In genomic region chr10:45000138-45000763, GRCh38 we compare ENCODE assay signal across 8 cellular contexts. TPM values are rescaled to one million over a fixed set of nuclear protein-coding genes. Genes with fewer than 3 reads are reported as not detected.
DNase-seq lines count a peak whose midpoint lies in the region; ATAC-seq and TF ChIP-seq lines count a peak whose summit lies in the region.

No MANE protein-coding gene starts in this region.

- peaks cover 71% of the 10 kb centered on the region for H3K4me1 ChIP-seq in BLaER1
- peaks cover 7 to 49% of the 10 kb centered on the region in 2 donors for H3K4me1 ChIP-seq in ascending aorta

- intact Hi-C loops in ascending aorta (cut with DNase I) = loop anchor here (2.0 to 10.0 kb wide), 3 partner anchors 67 to 672 kb away; partner anchors contain the start of gene ZFAND4

- H3K27me3 ChIP-seq in BLaER1 (no peaks in the 10 kb centered on the region), ascending aorta (no peaks in the 10 kb centered on the region)

- H3K4me1 Mint-ChIP-seq in stimulated activated effector memory CD8-positive, alpha-beta T cell treated with anti-CD3 and anti-CD28 coated beads, Interleukin-12 subunit alpha, Interleukin-12 subunit beta, amount 100 ng/mL, for 72 hours = peaks cover 33% of the 10 kb centered on the region

- H3K9me3 Mint-ChIP-seq in stimulated activated effector memory CD8-positive, alpha-beta T cell treated with anti-CD3 and anti-CD28 coated beads, Interleukin-12 subunit alpha, Interleukin-12 subunit beta, amount 100 ng/mL, for 72 hours = peaks cover 7% of the 10 kb centered on the region

- H3K27ac ChIP-seq in BLaER1 (peak overlapping the region; percentile 98), ascending aorta (peak overlapping the region; percentile 90 to 93)

- peaks cover 16% of the 10 kb centered on the region for H4K20me1 ChIP-seq in BLaER1

- H3K36me3 ChIP-seq in BLaER1 (peaks cover 31% of the 10 kb centered on the region), ascending aorta (peaks cover 0 to 20% of the 10 kb centered on the region in 2 donors)

- H3K9ac ChIP-seq in BLaER1 = peak overlapping the region; percentile 97

- peak overlapping the region; percentile 78 for H3K4me3 Mint-ChIP-seq in stimulated activated effector memory CD8-positive, alpha-beta T cell treated with anti-CD3 and anti-CD28 coated beads, Interleukin-12 subunit alpha, Interleukin-12 subunit beta, amount 100 ng/mL, for 72 hours

- peak; percentile 3 for ATAC-seq in HG03571 (IDR thresholded peaks at IDR 0.05; ENCODE audit: unreplicated experiment)
- no peak for ATAC-seq in stimulated activated effector memory CD8-positive, alpha-beta T cell treated with anti-CD3 and anti-CD28 coated beads, Interleukin-12 subunit alpha, Interleukin-12 subunit beta, amount 100 ng/mL, for 72 hours
- no peak for ATAC-seq in HG02571 (IDR thresholded peaks at IDR 0.05; ENCODE audit: unreplicated experiment)

- DNase-seq in ascending aorta (ENCODE audit: low spot score in 2 of 2) = peak in 1 of 2 donors; percentile 88
- peak; percentile 19 for DNase-seq in iPS-NIHi11 (ENCODE audit: low spot score)
- DNase-seq in stimulated activated effector memory CD8-positive, alpha-beta T cell treated with anti-CD3 and anti-CD28 coated beads, Interleukin-12 subunit alpha, Interleukin-12 subunit beta, amount 100 ng/mL, for 72 hours (ENCODE audit: low spot score in 2 of 2) = no peak
- no peak for DNase-seq in HPDE6-E6E7 (ENCODE audit: extremely low spot score)
- DNase-seq in GDM1 (lab: John Stamatoyannopoulos, UW) = no peak

- H3K36me3 Mint-ChIP-seq in stimulated activated effector memory CD8-positive, alpha-beta T cell treated with anti-CD3 and anti-CD28 coated beads, Interleukin-12 subunit alpha, Interleukin-12 subunit beta, amount 100 ng/mL, for 72 hours = peaks cover 37% of the 10 kb centered on the region

- H3K9me3 ChIP-seq in BLaER1 (peaks cover 30% of the 10 kb centered on the region), ascending aorta (no peaks in the 10 kb centered on the region)

- peak overlapping the region; percentile 97 for H3K27ac Mint-ChIP-seq in stimulated activated effector memory CD8-positive, alpha-beta T cell treated with anti-CD3 and anti-CD28 coated beads, Interleukin-12 subunit alpha, Interleukin-12 subunit beta, amount 100 ng/mL, for 72 hours

- H3K4me3 ChIP-seq in BLaER1 (peak overlapping the region; percentile 81), ascending aorta (peak overlapping the region; percentile 74)

- no peak for TF ChIP-seq CTCF in ascending aorta (IDR thresholded peaks at IDR 0.05)

- H3K4me2 ChIP-seq in BLaER1 = peak overlapping the region; percentile 97

RNA-seq across cellular contexts. Expression of gene ZNF22, which starts 0.5 kb away (rescaled TPM):
- 1.6 TPM for total RNA-seq in ascending aorta

RNA-seq across cellular contexts. Expression of gene DEPP1, which starts 21.6 kb away (rescaled TPM):
- 309 TPM for total RNA-seq in ascending aorta

RNA-seq across cellular contexts. Expression of gene RASSF4, which starts 40.6 kb away (rescaled TPM):
- total RNA-seq in ascending aorta = 40.0 TPM
